9 cellular contexts compared by ENCODE assay signal in genomic region chr12:40691913-40692616, GRCh38. TPM values are rescaled to one million over a fixed set of nuclear protein-coding genes. Genes with fewer than 3 reads are reported as not detected.
DNase-seq lines count a peak whose midpoint lies in the region; ATAC-seq and TF ChIP-seq lines count a peak whose summit lies in the region.
"Had no signal": no experiment of that assay in that cellular context is flagged by ENCODE, and none has a peak within 500 bp of the region (broad histone marks: within the 10 kb centered on the region; RNA-seq: fewer than 3 reads in every experiment).

TSS of gene CNTN1 (plus strand) at chr12:40692439.

- peak; percentile 30 for DNase-seq in GM12865 (ENCODE audit: low read depth)
- DNase-seq in SK-N-MC (ENCODE audit: low read depth, low spot score), result peak; percentile 58
- DNase-seq in foreskin keratinocyte, result peak; percentile 69 to 76
- DNase-seq in neuronal stem cell (ENCODE audit: low spot score), result peak; percentile 87
- DNase-seq in activated CD4-positive, alpha-beta T cell treated with anti-CD3 and anti-CD28 coated beads, Interleukin-2, amount 50 U/mL, for 48 hours, result no peak
- DNase-seq in stimulated activated naive CD4-positive, alpha-beta T cell treated with Interleukin-2 at 50 U/mL for 16 hours (lab: John Stamatoyannopoulos, UW), result no peak
- DNase-seq in Karpas-422, result no peak

- peak within 1 kb of the TSS; percentile 67 for H2BK120ac ChIP-seq in neuronal stem cell (ENCODE audit: low read depth, low read length)

- no peak within 1 kb of the TSS for H3K18ac ChIP-seq in neuronal stem cell (ENCODE audit: low read length)

- no peak within 1 kb of the TSS for H2BK12ac ChIP-seq in neuronal stem cell (ENCODE audit: low read length)

- no peak within 1 kb of the TSS for H3K23ac ChIP-seq in neuronal stem cell (ENCODE audit: low read depth, low read length, poor library complexity)

- H3K4me2 ChIP-seq in neuronal stem cell (ENCODE audit: insufficient read depth, low read length, poor library complexity, severe bottlenecking) (peak within 1 kb of the TSS; percentile 90), Karpas-422 (ENCODE audit: low read depth, low read length, poor library complexity, severe bottlenecking) (no peak within 1 kb of the TSS)

- H4K91ac ChIP-seq in neuronal stem cell (ENCODE audit: low read depth, low read length, poor library complexity), result no peak within 1 kb of the TSS

- no peak within 1 kb of the TSS for H2BK15ac ChIP-seq in neuronal stem cell (ENCODE audit: low read length)

- H2BK5ac ChIP-seq in neuronal stem cell (ENCODE audit: low read length), result no peak within 1 kb of the TSS

- H3K79me2 ChIP-seq in Karpas-422 (ENCODE audit: low read length), result no peaks in the 10 kb centered on the region

- ATAC-seq in HG03135 (IDR thresholded peaks at IDR 0.05; ENCODE audit: unreplicated experiment) (peak; percentile 62), foreskin keratinocyte (peak; percentile 81)

- H3K4ac ChIP-seq in neuronal stem cell (ENCODE audit: low read length), result no peak within 1 kb of the TSS

- H3K14ac ChIP-seq in neuronal stem cell (ENCODE audit: low read length), result no peak within 1 kb of the TSS

- no peaks in the 10 kb centered on the region for H3K79me1 ChIP-seq in neuronal stem cell (ENCODE audit: low read depth, low read length)

- H4K20me1 ChIP-seq in Karpas-422 (ENCODE audit: insufficient read depth, low read depth, low read length), result no peaks in the 10 kb centered on the region

- H3K36me3 ChIP-seq in SK-N-MC (ENCODE audit: insufficient read depth, low read length) (no peaks in the 10 kb centered on the region), neuronal stem cell (replicated peaks in 1 of 2; ENCODE audit: control insufficient read depth in 2 of 2, insufficient read depth in 2 of 2, low read length in 2 of 2) (no peaks in the 10 kb centered on the region), Karpas-422 (ENCODE audit: insufficient read depth, low read length) (no peaks in the 10 kb centered on the region)

- H3K27ac ChIP-seq in SK-N-MC (no peak within 1 kb of the TSS), foreskin keratinocyte (peak within 1 kb of the TSS; percentile 13), neuronal stem cell (replicated peaks; ENCODE audit: low read length) (no peak within 1 kb of the TSS), Karpas-422 (ENCODE audit: low read length) (no peak within 1 kb of the TSS)
- H3K27ac ChIP-seq: HL-60 had no signal

- no CpG with 5 or more reads among the region's 22 CpGs for WGBS in neuronal stem cell (ENCODE audit: extremely low coverage in 2 of 2, insufficient read length in 2 of 2, insufficient replicate concordance in 1 of 2), 2 donors

- no peak within 1 kb of the TSS for H4K8ac ChIP-seq in neuronal stem cell (ENCODE audit: low read depth, low read length)

- no peak within 1 kb of the TSS for H2AK5ac ChIP-seq in neuronal stem cell (ENCODE audit: low read depth, low read length)

- TF ChIP-seq CTCF in GM12865 (IDR thresholded peaks at IDR 0.05; ENCODE audit: insufficient read depth, low read depth, low read length, missing control alignments), result no peak
- TF ChIP-seq CTCF in foreskin keratinocyte (conservative IDR thresholded peaks at IDR 0.05), result no peak

- H3K27me3 ChIP-seq in foreskin keratinocyte (no peaks in the 10 kb centered on the region), neuronal stem cell (ENCODE audit: control insufficient read depth in 3 of 3, insufficient read depth in 3 of 3, low read depth in 1 of 3, low read length in 3 of 3) (peaks cover 0 to 50% (median 11%) of the 10 kb centered on the region in 3 experiments), Karpas-422 (ENCODE audit: low read length) (no peaks in the 10 kb centered on the region)

- H3K4me3 ChIP-seq in GM12865 (ENCODE audit: low read depth, low read length) (no peak within 1 kb of the TSS), SK-N-MC (peak within 1 kb of the TSS; percentile 97), neuronal stem cell (ENCODE audit: low read length in 2 of 2) (peak within 1 kb of the TSS; percentile 25 to 87), Karpas-422 (ENCODE audit: low read length) (no peak within 1 kb of the TSS)

- H3K4me1 ChIP-seq in foreskin keratinocyte (peaks cover 17% of the 10 kb centered on the region), neuronal stem cell (ENCODE audit: control insufficient read depth in 2 of 2, insufficient read depth in 1 of 2, low read depth in 1 of 2, low read length in 2 of 2) (peaks cover 0 to 1% of the 10 kb centered on the region in 2 donors), Karpas-422 (ENCODE audit: low read length) (no peaks in the 10 kb centered on the region)

- H3K9ac ChIP-seq in SK-N-MC (ENCODE audit: insufficient read length) (peak within 1 kb of the TSS; percentile 37), neuronal stem cell (ENCODE audit: low read depth, low read length, poor library complexity) (peak within 1 kb of the TSS; percentile 3), Karpas-422 (ENCODE audit: low read length) (no peak within 1 kb of the TSS)

- no peaks in the 10 kb centered on the region for H3K9me2 ChIP-seq in Karpas-422 (replicated peaks; ENCODE audit: insufficient read depth, low read length)

- peak within 1 kb of the TSS; percentile 68 for H2AFZ ChIP-seq in neuronal stem cell (ENCODE audit: low read length)
- H2AFZ ChIP-seq in Karpas-422 (ENCODE audit: low read length), result no peak within 1 kb of the TSS

- H3K9me3 ChIP-seq in SK-N-MC (ENCODE audit: low read depth, low read length) (no peaks in the 10 kb centered on the region), neuronal stem cell (replicated peaks in 1 of 2; ENCODE audit: control insufficient read depth in 2 of 2, insufficient read depth in 1 of 2, low read depth in 1 of 2, low read length in 2 of 2) (no peaks in the 10 kb centered on the region), Karpas-422 (ENCODE audit: low read length) (no peaks in the 10 kb centered on the region)

RNA-seq across cellular contexts. Expression of gene CNTN1, which starts in this region (rescaled TPM):
- 35.6 and 74.6 TPM in 2 replicates for total RNA-seq in foreskin keratinocyte
- polyA plus RNA-seq in foreskin keratinocyte, result 8.0 and 17.4 TPM in 2 replicates
- 0.13 TPM for polyA plus RNA-seq in neuronal stem cell (2013, experiment 1 of 2)
- polyA plus RNA-seq in neuronal stem cell (2013, experiment 2 of 2), result 0.14 TPM
- not detected in 2 replicates for total RNA-seq in Karpas-422 (2014; rRNA removed; shearing (Covaris generic); ENCODE audit: low replicate concordance)

Comparison
In these comparisons a context has a peak if more than half of its experiments do, and no peak if none do; other contexts are left out.
1. RNA of gene CNTN1 (total RNA-seq): 35.6 to 74.6 TPM in foreskin keratinocyte; not detected in Karpas-422; every median in the first group is over 10 times any median in the second.
2. DNase-seq: peak in GM12865 (single experiment), SK-N-MC (single experiment), foreskin keratinocyte (2 of 2) and neuronal stem cell (single experiment); none in activated CD4-positive, alpha-beta T cell treated with anti-CD3 and anti-CD28 coated beads, Interleukin-2, amount 50 U/mL, for 48 hours (0 of 2), stimulated activated naive CD4-positive, alpha-beta T cell treated with Interleukin-2 at 50 U/mL for 16 hours (single experiment) and Karpas-422 (single experiment).
3. H3K4me3 ChIP-seq: peak in SK-N-MC (single experiment) and neuronal stem cell (2 of 2); none in GM12865 (single experiment) and Karpas-422 (single experiment).